Comparison of ENCODE assay signal across 8 cellular contexts in genomic region chr1:71080782-71081696, GRCh38. TPM values are rescaled to one million over a fixed set of nuclear protein-coding genes. Genes with fewer than 3 reads are reported as not detected.
A peak's percentile ranks its signal among the peaks of the same experiment; 100 is the strongest.
DNase-seq lines count a peak whose midpoint lies in the region; ATAC-seq and TF ChIP-seq lines count a peak whose summit lies in the region.

Gene ZRANB2, minus strand, starts transcription at chr1:71081035. Its CDS starts 40 bp downstream, at chr1:71080995.

- POLR2A ChIA-PET in AG04450 (lab: Yijun Ruan, JAX) (interaction anchor here (0.6 to 1.5 kb wide), 6 partner anchors 9 to 936 kb away, joined by 3 to 7 read pairs (median 3); no protein-coding TSS in a partner anchor), WTC11 (lab: Charles Lee) (no interaction called here)

- TF ChIP-seq CTCF in AG04450 (IDR thresholded peaks at IDR 0.05; ENCODE audit: low read depth, low read length) (peak; percentile 77), WTC11 (IDR thresholded peaks at IDR 0.05) (peak; percentile 31; the same call in 1 of the 2 replicates)

- peak within 1 kb of the TSS; percentile 99 for H3K27ac Mint-ChIP-seq in WTC11

- H3K27ac ChIP-seq in AG04450 (ENCODE audit: low read depth, low read length) (peak within 1 kb of the TSS; percentile 79), caudate nucleus (ENCODE audit: low read depth, low read length) (peak within 1 kb of the TSS; percentile 89)

- peaks cover 45% of the 10 kb centered on the region for H3K27me3 Mint-ChIP-seq in WTC11 (ENCODE audit: low read depth)

- CTCF ChIA-PET in AG04450 (lab: Charles Lee) (interaction anchor here (0.5 to 2.5 kb wide), 12 partner anchors 9 to 1806 kb away, joined by 3 to 24 read pairs (median 4); no protein-coding TSS in a partner anchor), WTC11 (lab: Charles Lee) (interaction anchor here (0.6 to 1.3 kb wide), 9 partner anchors 10 to 568 kb away, joined by 3 to 7 read pairs (median 3); no protein-coding TSS in a partner anchor)

- H3K4me3 ChIP-seq in AG04450 (ENCODE audit: low read depth, low read length): peak within 1 kb of the TSS; percentile 88

- peaks cover 8% of the 10 kb centered on the region for H3K4me1 Mint-ChIP-seq in WTC11

- peak within 1 kb of the TSS; percentile 87 for H3K4me3 Mint-ChIP-seq in WTC11

- DNase-seq in AG04450 (ENCODE audit: low read depth, low spot score): peak; percentile 87
- peak; percentile 97 for DNase-seq in NCI-H2227 treated with DMSO at 0.1 percent for 48 hours (lab: John Stamatoyannopoulos, UW)
- DNase-seq in WTC11 (ENCODE audit: low spot score): peak; percentile 81
- peak; percentile 26 to 94 (median 86) for DNase-seq in caudate nucleus (lab: John Stamatoyannopoulos, UW)
- DNase-seq in inferior parietal cortex (ENCODE audit: extremely low spot score): peak; percentile 98
- DNase-seq in stimulated activated CD4-positive, alpha-beta T cell treated with anti-CD3 and anti-CD28 coated beads, Interleukin-12 subunit alpha, Interleukin-12 subunit beta, amount 100 ng/mL, for 24 hours (ENCODE audit: low read depth in 2 of 2): peak; percentile 77 to 82

- peak; percentile 99 for ATAC-seq in GM18873 (IDR thresholded peaks at IDR 0.05; ENCODE audit: low FRiP score, unreplicated experiment)
- ATAC-seq in HG03159 (IDR thresholded peaks at IDR 0.05; ENCODE audit: unreplicated experiment): peak; percentile 99
- ATAC-seq in WTC11: peak; percentile 98

- peaks cover 18% of the 10 kb centered on the region for H3K36me3 Mint-ChIP-seq in WTC11

- H3K9me3 Mint-ChIP-seq in WTC11: peaks cover 7% of the 10 kb centered on the region

- H3K27me3 ChIP-seq in AG04450 (ENCODE audit: control insufficient read depth, insufficient read depth, low read length): no peaks in the 10 kb centered on the region

- H3K9me3 ChIP-seq in AG04450 (ENCODE audit: control insufficient read depth, insufficient read depth, low read length): no peaks in the 10 kb centered on the region

TF ChIP-seq in WTC11, 78 proteins besides CTCF, POLR2A, EP300 and RAD21:
- TF ChIP-seq GABPB1 (CRISPR knock-in tag; IDR thresholded peaks at IDR 0.05): peak; percentile 9; the same call in 1 of the 2 replicates
- TF ChIP-seq NFE2L1 (CRISPR knock-in tag; IDR thresholded peaks at IDR 0.05): 0 out of 2 replicates have a peak, but pooled peaks have one; percentile 40
- 0 out of 2 replicates have a peak, but pooled peaks have one; percentile 19 for TF ChIP-seq ARID4B (CRISPR knock-in tag; IDR thresholded peaks at IDR 0.05; ENCODE audit: borderline replicate concordance)
- TF ChIP-seq FOXK1 (CRISPR knock-in tag; IDR thresholded peaks at IDR 0.05): no peak
- peak; percentile 57 for TF ChIP-seq MAX (CRISPR knock-in tag; IDR thresholded peaks at IDR 0.05)
- no peak for TF ChIP-seq ZNF416 (CRISPR knock-in tag; IDR thresholded peaks at IDR 0.05)
- no peak for TF ChIP-seq ZNF317 (CRISPR knock-in tag; IDR thresholded peaks at IDR 0.05; ENCODE audit: borderline replicate concordance, low read depth)
- TF ChIP-seq HMGA2 (CRISPR knock-in tag; IDR thresholded peaks at IDR 0.05): 0 out of 2 replicates have a peak, but pooled peaks have one; percentile 19
- TF ChIP-seq JUN (CRISPR knock-in tag; IDR thresholded peaks at IDR 0.05): no peak
- 0 out of 2 replicates have a peak, but pooled peaks have one; percentile 56 for TF ChIP-seq CREM (CRISPR knock-in tag; IDR thresholded peaks at IDR 0.05)

RNA-seq across cellular contexts. Expression of gene ZRANB2, which starts in this region (rescaled TPM):
- polyA plus RNA-seq in AG04450 (2011; rRNA removed): 81.7 and 126 TPM in 2 replicates
- polyA minus RNA-seq in AG04450 (2011; rRNA and poly(A)+ RNA removed): 36.0 and 42.1 TPM in 2 replicates
- 77.3 to 85.8 TPM (median 80.1 TPM) in 3 replicates for total RNA-seq in WTC11 (2021)

Comparison
In these comparisons a context has a peak if more than half of its experiments do, and no peak if none do; other contexts are left out.
1. Peak in every context shown above with its lines: DNase-seq, ATAC-seq, H3K4me3 ChIP-seq and H3K27ac ChIP-seq.